In genomic region chr19:17504030-17504429, GRCh38 we compare ENCODE assay signal across 24 cellular contexts. TPM values are rescaled to one million over a fixed set of nuclear protein-coding genes. Genes with fewer than 3 reads are reported as not detected.
A peak's percentile ranks its signal among the peaks of the same experiment; 100 is the strongest.
DNase-seq lines count a peak whose midpoint lies in the region; ATAC-seq and TF ChIP-seq lines count a peak whose summit lies in the region.
"Had no signal": no experiment of that assay in that cellular context is flagged by ENCODE, and none has a peak within 500 bp of the region (broad histone marks: within the 10 kb centered on the region; RNA-seq: fewer than 3 reads in every experiment).

No MANE protein-coding gene starts in this region.

- WGBS in mesenchymal stem cell = 100% methylated on average over 2 of the region's 2 CpGs

- CTCF ChIA-PET in OCI-LY7 (lab: Charles Lee; ENCODE audit: unreplicated experiment) = no interaction called here

- H2BK5ac ChIP-seq in mesenchymal stem cell (ENCODE audit: low read depth, low read length, poor library complexity, severe bottlenecking) = no peak overlapping the region

- no peaks in the 10 kb centered on the region for H3K9me2 ChIP-seq in OCI-LY7 (ENCODE audit: insufficient read depth, low read length)

- H3K4me3 ChIP-seq in OCI-LY7 (ENCODE audit: low read depth, low read length, poor library complexity, severe bottlenecking) = no peak overlapping the region
- H3K4me3 ChIP-seq in mesenchymal stem cell (ENCODE audit: insufficient read depth in 1 of 2, low read depth in 1 of 2, low read length in 2 of 2) = no peak overlapping the region
- no peak overlapping the region for H3K4me3 ChIP-seq in brain microvascular endothelial cell (ENCODE audit: low read depth, low read length)
- H3K4me3 ChIP-seq: A549, esophagus squamous epithelium, thoracic aorta had no signal

- H2AFZ ChIP-seq in OCI-LY7 (ENCODE audit: low read length) (no peak overlapping the region), mesenchymal stem cell (ENCODE audit: low read depth, low read length) (no peak overlapping the region)

- H3K18ac ChIP-seq in mesenchymal stem cell (ENCODE audit: low read depth in 1 of 2, low read length in 2 of 2) = no peak overlapping the region

- TF ChIP-seq CTCF in OCI-LY7 (conservative IDR thresholded peaks at IDR 0.05; ENCODE audit: low read length) (no peak), brain microvascular endothelial cell (IDR thresholded peaks at IDR 0.05; ENCODE audit: low read depth, low read length, missing control alignments) (no peak)

- no peak overlapping the region for H4K8ac ChIP-seq in mesenchymal stem cell (ENCODE audit: low read length)

- no peak for ATAC-seq in GM18867 (IDR thresholded peaks at IDR 0.05; ENCODE audit: unreplicated experiment)
- ATAC-seq: activated CD4-positive, alpha-beta T cell treated with anti-CD3 and anti-CD28 coated beads for 36 hours; stimulated activated memory B cell treated with anti-CD40 and anti-IgM and Interleukin-4, amounts not matched to agents 10 μg/mL and 1 μg/mL and 100 μg/mL, for 72 hours had no signal

- no peak overlapping the region for H4K91ac ChIP-seq in mesenchymal stem cell (ENCODE audit: low read length)

- peaks cover 39% of the 10 kb centered on the region for H3K79me1 ChIP-seq in mesenchymal stem cell (replicated peaks; ENCODE audit: low read length, poor library complexity, severe bottlenecking)

- DNase-seq in AML-193 (lab: John Stamatoyannopoulos, UW) (peak; percentile 10 to 19), OCI-LY7 (ENCODE audit: low spot score) (peak; percentile 33), mesenchymal stem cell (peak; percentile 18), KBM-7 (no peak), brain microvascular endothelial cell (no peak)
- DNase-seq: activated CD4-positive, alpha-beta T cell treated with anti-CD3 and anti-CD28 coated beads for 36 hours; Calu3; cerebellar nuclear complex; effector memory CD4-positive, alpha-beta T cell; EL; esophagus squamous epithelium; kidney glomerular epithelial cell; naive B cell; NCI-H1417; NCI-H2107; NCI-H526; SW 1271 had no signal

- H3K27me3 ChIP-seq in mesenchymal stem cell (ENCODE audit: control insufficient read depth in 1 of 2, insufficient read depth in 1 of 2, low read length in 2 of 2) (no peaks in the 10 kb centered on the region), brain microvascular endothelial cell (replicated peaks) (no peaks in the 10 kb centered on the region)
- H3K27me3 ChIP-seq: esophagus squamous epithelium had no signal

- no peak overlapping the region for H2AK5ac ChIP-seq in mesenchymal stem cell (ENCODE audit: low read length, severe bottlenecking)

- H3K4me1 ChIP-seq in OCI-LY7 (ENCODE audit: insufficient read depth, low read length, poor library complexity, severe bottlenecking) (peaks cover 12% of the 10 kb centered on the region), mesenchymal stem cell (ENCODE audit: control insufficient read depth, insufficient read depth, low read depth, low read length) (peaks cover 11% of the 10 kb centered on the region)

- BruUV-seq in OCI-LY7 (replicated peaks; lab: Mats Ljungman, UMichigan) = no TSS peak

- intact Hi-C loops in OCI-LY7 (cut with micrococcal nuclease; ENCODE audit: unreplicated experiment) = no loop called here

- no peak overlapping the region for H3K14ac ChIP-seq in mesenchymal stem cell (ENCODE audit: low read length in 2 of 2)

- no peaks in the 10 kb centered on the region; the same call in 1 of the 2 replicates for H3K79me2 ChIP-seq in OCI-LY7 (ENCODE audit: insufficient read depth, low read depth, low read length)

- no peak overlapping the region for H3K23ac ChIP-seq in mesenchymal stem cell (ENCODE audit: low read length in 2 of 2)

- no peaks in the 10 kb centered on the region for H4K20me1 ChIP-seq in OCI-LY7 (ENCODE audit: insufficient read depth, low read length)

- 0 out of 2 replicates have a peak, but pooled peaks cover 9% of the 10 kb centered on the region for H3K36me3 ChIP-seq in OCI-LY7 (ENCODE audit: insufficient read depth, low read length)
- H3K36me3 ChIP-seq in mesenchymal stem cell (ENCODE audit: control insufficient read depth in 1 of 2, insufficient read depth in 2 of 2, low read depth in 1 of 2, low read length in 2 of 2) = peaks cover 37 to 45% of the 10 kb centered on the region in 2 experiments
- peaks cover 15% of the 10 kb centered on the region for H3K36me3 ChIP-seq in brain microvascular endothelial cell (replicated peaks)

- H3K27ac ChIP-seq in OCI-LY7 (ENCODE audit: low read depth, low read length, poor library complexity, severe bottlenecking) = peak overlapping the region; percentile 24
- no peak overlapping the region for H3K27ac ChIP-seq in mesenchymal stem cell (ENCODE audit: low read length, poor library complexity, severe bottlenecking)
- H3K27ac ChIP-seq in brain microvascular endothelial cell = no peak overlapping the region
- H3K27ac ChIP-seq: A549, thoracic aorta had no signal

- POLR2A ChIA-PET in OCI-LY7 (lab: Charles Lee) = interaction anchor here (0.6 kb wide), 1 partner anchor 107 kb away, joined by 3 read pairs; no protein-coding TSS in a partner anchor

- H3K4ac ChIP-seq in mesenchymal stem cell (ENCODE audit: low read depth in 1 of 2, low read length in 2 of 2) = peak overlapping the region in 1 of 2 experiments; percentile 47

- H3K9me3 ChIP-seq in OCI-LY7 (ENCODE audit: low read length) (no peaks in the 10 kb centered on the region), mesenchymal stem cell (ENCODE audit: control insufficient read depth, low read length) (no peaks in the 10 kb centered on the region)
- H3K9me3 ChIP-seq: A549, esophagus squamous epithelium, thoracic aorta had no signal

- H3K4me2 ChIP-seq in OCI-LY7 (ENCODE audit: low read length) (peak overlapping the region; percentile 21; the same call in 1 of the 2 replicates), mesenchymal stem cell (ENCODE audit: low read length, poor library complexity, severe bottlenecking) (no peak overlapping the region)
- H3K4me2 ChIP-seq: A549 had no signal

- H3K9ac ChIP-seq in mesenchymal stem cell (ENCODE audit: low read length) = no peak overlapping the region

- no peak overlapping the region for H2BK12ac ChIP-seq in mesenchymal stem cell (ENCODE audit: low read length in 2 of 2)

- H2BK120ac ChIP-seq in mesenchymal stem cell (ENCODE audit: low read depth, low read length) = no peak overlapping the region

- in situ Hi-C loops in KBM-7 (cut with MboI; ENCODE audit: low pct_unique_long_range_greater_than_20kb, low sequenced_read_pairs) = no loop called here
- in situ Hi-C loops in brain microvascular endothelial cell (cut with HindIII; ENCODE audit: low pct_ligation_motif_present, low sequenced_read_pairs) = no loop called here

- no peak overlapping the region for H2BK15ac ChIP-seq in mesenchymal stem cell (ENCODE audit: low read depth, poor library complexity, severe bottlenecking)

RNA-seq across cellular contexts. Expression of gene PGLS, which starts 7.4 kb away (rescaled TPM):
- total RNA-seq in OCI-LY7 (2014; rRNA removed; shearing (Covaris generic)) = 86.5 and 107 TPM in 2 replicates
- 146 and 158 TPM in 2 replicates for total RNA-seq in OCI-LY7 (2022)
- polyA plus RNA-seq in mesenchymal stem cell (2013, experiment 1 of 2) = 128 TPM
- 128 TPM for polyA plus RNA-seq in mesenchymal stem cell (2013, experiment 2 of 2)

RNA-seq across cellular contexts. Expression of gene SLC27A1, which starts 33.7 kb away (rescaled TPM):
- total RNA-seq in OCI-LY7 (2014; rRNA removed; shearing (Covaris generic)) = 2.5 and 3.3 TPM in 2 replicates
- 2.7 and 3.2 TPM in 2 replicates for total RNA-seq in OCI-LY7 (2022)
- polyA plus RNA-seq in mesenchymal stem cell (2013, experiment 1 of 2) = 8.3 TPM
- 7.9 TPM for polyA plus RNA-seq in mesenchymal stem cell (2013, experiment 2 of 2)

RNA-seq across cellular contexts. Expression of gene NXNL1, which starts 43.3 kb away (rescaled TPM):
- not detected in 2 replicates for total RNA-seq in OCI-LY7 (2014; rRNA removed; shearing (Covaris generic))
- total RNA-seq in OCI-LY7 (2022) = not detected in 2 replicates
- not detected for polyA plus RNA-seq in mesenchymal stem cell (2013, experiment 1 of 2)
- not detected for polyA plus RNA-seq in mesenchymal stem cell (2013, experiment 2 of 2)
- total RNA-seq: activated CD4-positive, alpha-beta T cell treated with anti-CD3 and anti-CD28 coated beads for 36 hours; activated T-helper 1 cell treated with anti-CD3 and anti-CD28 coated beads, Interleukin-12 subunit alpha, Interleukin-12 subunit beta, Interleukin-2, Interleukin-4 antibody, amounts not matched to agents 30 ng/mL and 10 ng/mL and 1 ng/mL, durations not matched to agents 14 hours and 24 hours and 36 hours; Calu3; esophagus squamous epithelium; H7; thoracic aorta had no signal
- polyA plus RNA-seq: A549, BJ had no signal

RNA-seq across cellular contexts. Expression of gene COLGALT1, which starts 51.4 kb away (rescaled TPM):
- 43.0 and 49.6 TPM in 2 replicates for total RNA-seq in OCI-LY7 (2014; rRNA removed; shearing (Covaris generic))
- total RNA-seq in OCI-LY7 (2022) = 57.2 and 68.6 TPM in 2 replicates
- polyA plus RNA-seq in mesenchymal stem cell (2013, experiment 1 of 2) = 163 TPM
- 171 TPM for polyA plus RNA-seq in mesenchymal stem cell (2013, experiment 2 of 2)

RNA-seq across cellular contexts. Expression of gene TMEM221, which starts 55.6 kb away (rescaled TPM):
- not detected in 2 replicates for total RNA-seq in OCI-LY7 (2014; rRNA removed; shearing (Covaris generic))
- not detected in 2 replicates for total RNA-seq in OCI-LY7 (2022)
- polyA plus RNA-seq in mesenchymal stem cell (2013, experiment 1 of 2) = 0.26 TPM
- polyA plus RNA-seq in mesenchymal stem cell (2013, experiment 2 of 2) = 0.25 TPM
- total RNA-seq: activated CD4-positive, alpha-beta T cell treated with anti-CD3 and anti-CD28 coated beads for 36 hours; activated T-helper 1 cell treated with anti-CD3 and anti-CD28 coated beads, Interleukin-12 subunit alpha, Interleukin-12 subunit beta, Interleukin-2, Interleukin-4 antibody, amounts not matched to agents 30 ng/mL and 10 ng/mL and 1 ng/mL, durations not matched to agents 14 hours and 24 hours and 36 hours; H7; thoracic aorta had no signal

Comparison
In these comparisons a context has a peak if more than half of its experiments do, and no peak if none do; other contexts are left out.
1. DNase-seq: peak in AML-193 (2 of 2), OCI-LY7 (single experiment) and mesenchymal stem cell (single experiment); none in KBM-7 (single experiment) and brain microvascular endothelial cell (single experiment).